Comparison of ENCODE assay signal across 9 cellular contexts in the genomic region with DNA sequence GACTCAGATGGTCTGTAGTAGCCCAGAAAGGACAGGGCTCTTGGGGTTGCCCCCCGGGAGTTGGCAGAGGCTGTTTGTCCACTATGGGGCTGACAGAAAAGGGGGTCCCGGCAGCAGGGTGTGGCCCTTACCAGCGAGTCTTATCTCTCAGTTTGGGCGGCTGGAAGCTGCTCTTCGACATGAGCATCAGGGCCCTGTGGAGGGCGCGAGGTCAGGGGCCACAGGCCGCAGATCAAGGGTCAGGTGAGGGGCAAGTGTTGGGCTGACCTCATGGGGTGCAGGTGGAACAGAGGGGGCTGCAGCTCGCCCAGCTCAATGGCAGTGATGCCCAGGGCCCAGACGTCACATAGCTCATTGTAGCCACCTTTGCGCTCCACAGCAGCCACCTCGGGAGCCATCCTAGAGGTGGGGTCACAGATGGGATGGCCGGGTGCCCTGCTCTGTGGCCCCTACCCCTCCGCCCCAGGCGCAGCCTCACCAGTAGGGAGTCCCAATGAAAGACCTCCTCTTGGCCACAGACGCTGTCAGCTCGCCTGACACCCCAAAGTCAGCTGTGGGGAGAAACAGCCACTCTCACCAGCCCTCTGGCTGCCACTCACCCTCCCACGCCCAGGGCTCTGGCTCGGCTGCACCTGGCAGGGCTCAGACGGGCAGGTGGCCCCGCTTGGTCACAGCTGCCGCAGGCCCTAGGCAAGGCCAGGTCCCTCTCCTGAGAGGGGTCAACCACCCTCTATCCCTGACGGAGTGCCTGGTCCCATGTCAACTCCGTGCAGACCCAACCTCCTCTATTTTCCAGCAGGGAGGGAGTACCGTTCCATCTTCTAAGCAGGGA. TPM values are rescaled to one million over a fixed set of nuclear protein-coding genes. Genes with fewer than 3 reads are reported as not detected.
DNase-seq lines count a peak whose midpoint lies in the region; ATAC-seq and TF ChIP-seq lines count a peak whose summit lies in the region.
"Had no signal": no experiment of that assay in that cellular context is flagged by ENCODE, and none has a peak within 500 bp of the region (broad histone marks: within the 10 kb centered on the region; RNA-seq: fewer than 3 reads in every experiment).

No MANE protein-coding gene starts in this region.

- peak overlapping the region in 4 of 7 donors; percentile 18 to 66 (median 28) for H3K4me3 Mint-ChIP-seq in CD8-positive, alpha-beta memory T cell
- no peak overlapping the region for H3K4me3 Mint-ChIP-seq in dendritic cell treated with granulocyte-macrophage colony-stimulating factor and Interleukin-4, amounts not matched to agents 40 ng/mL and 50 ng/mL, for 4 days

- H3K4me3 ChIP-seq in CD8-positive, alpha-beta memory T cell (ENCODE audit: low read length), result no peak overlapping the region
- no peak overlapping the region for H3K4me3 ChIP-seq in HL-60 (replicated peaks; ENCODE audit: insufficient read depth, low read length)
- H3K4me3 ChIP-seq in psoas muscle, result no peak overlapping the region
- no peak overlapping the region for H3K4me3 ChIP-seq in colonic mucosa

- ATAC-seq in psoas muscle, result no peak

- H3K4me1 Mint-ChIP-seq in CD8-positive, alpha-beta memory T cell, result peaks cover 14 to 39% (median 15%) of the 10 kb centered on the region in 3 donors
- peaks cover 40% of the 10 kb centered on the region for H3K4me1 Mint-ChIP-seq in dendritic cell treated with granulocyte-macrophage colony-stimulating factor and Interleukin-4, amounts not matched to agents 40 ng/mL and 50 ng/mL, for 4 days (ENCODE audit: low read depth)

- no peaks in the 10 kb centered on the region for H3K27me3 ChIP-seq in CD8-positive, alpha-beta memory T cell (ENCODE audit: insufficient read depth, low read length, poor library complexity, severe bottlenecking)
- H3K27me3 ChIP-seq in HL-60 (ENCODE audit: insufficient read depth, poor library complexity, severe bottlenecking) (no peaks in the 10 kb centered on the region), psoas muscle (ENCODE audit: insufficient read depth in 3 of 3, low read length in 2 of 3) (no peaks in the 10 kb centered on the region), colonic mucosa (no peaks in the 10 kb centered on the region)

- WGBS in psoas muscle, 3 donors, result 74 to 82% (median 76%) methylated on average over 24 to 25 of the region's 25 CpGs

- no peak for DNase-seq in CD8-positive, alpha-beta memory T cell
- DNase-seq in HL-60 (ENCODE audit: low read depth in 1 of 2, low spot score in 1 of 2) (no peak), psoas muscle (no peak), colonic mucosa (no peak), AG08395 (ENCODE audit: low spot score) (no peak), amniotic stem cell (lab: John Stamatoyannopoulos, UW) (no peak)
- DNase-seq: DND-41, occipital lobe had no signal

- POLR2A ChIA-PET in CD8-positive, alpha-beta memory T cell (lab: Charles Lee), result interaction anchor here (4.9 kb wide), 1 partner anchor 22 kb away, joined by 46 read pairs; a partner anchor contains a TSS

- peaks cover 0 to 1% of the 10 kb centered on the region in 2 donors for H3K27me3 Mint-ChIP-seq in CD8-positive, alpha-beta memory T cell
- H3K27me3 Mint-ChIP-seq in dendritic cell treated with granulocyte-macrophage colony-stimulating factor and Interleukin-4, amounts not matched to agents 40 ng/mL and 50 ng/mL, for 4 days, result no peaks in the 10 kb centered on the region

- no peaks in the 10 kb centered on the region for H3K9me3 ChIP-seq in CD8-positive, alpha-beta memory T cell (ENCODE audit: low read length)
- no peaks in the 10 kb centered on the region for H3K9me3 ChIP-seq in psoas muscle
- H3K9me3 ChIP-seq in colonic mucosa, result no peaks in the 10 kb centered on the region

- H3K9ac ChIP-seq in colonic mucosa (ENCODE audit: low read depth in 2 of 2, low read length in 2 of 2), result no peak overlapping the region

- H3K27ac ChIP-seq in CD8-positive, alpha-beta memory T cell (ENCODE audit: low read depth, low read length), result no peak overlapping the region
- H3K27ac ChIP-seq in HL-60 (replicated peaks), result peak overlapping the region; percentile 85
- peak overlapping the region; percentile 60 for H3K27ac ChIP-seq in psoas muscle
- no peak overlapping the region for H3K27ac ChIP-seq in colonic mucosa

- peak overlapping the region in 7 of 8 donors; percentile 7 to 84 (median 68) for H3K27ac Mint-ChIP-seq in CD8-positive, alpha-beta memory T cell
- peak overlapping the region; percentile 70 for H3K27ac Mint-ChIP-seq in dendritic cell treated with granulocyte-macrophage colony-stimulating factor and Interleukin-4, amounts not matched to agents 40 ng/mL and 50 ng/mL, for 4 days

- no peaks in the 10 kb centered on the region for H3K9me3 Mint-ChIP-seq in CD8-positive, alpha-beta memory T cell
- no peaks in the 10 kb centered on the region for H3K9me3 Mint-ChIP-seq in dendritic cell treated with granulocyte-macrophage colony-stimulating factor and Interleukin-4, amounts not matched to agents 40 ng/mL and 50 ng/mL, for 4 days

- intact Hi-C loops in dendritic cell treated with granulocyte-macrophage colony-stimulating factor and Interleukin-4, amounts not matched to agents 40 ng/mL and 50 ng/mL, for 4 days (cut with micrococcal nuclease), result no loop called here
- intact Hi-C loops in psoas muscle (cut with DNase I), result no loop called here
- intact Hi-C loops in colonic mucosa (cut with DNase I), result no loop called here

- TF ChIP-seq CTCF in HL-60 (IDR thresholded peaks at IDR 0.05; ENCODE audit: insufficient read depth, low read length) (no peak), psoas muscle (IDR thresholded peaks at IDR 0.05) (no peak), colonic mucosa (IDR thresholded peaks at IDR 0.05) (no peak)

- H3K36me3 ChIP-seq in CD8-positive, alpha-beta memory T cell (ENCODE audit: insufficient read depth, low read length), result peaks cover 10% of the 10 kb centered on the region
- peaks cover 0 to 36% of the 10 kb centered on the region in 2 donors for H3K36me3 ChIP-seq in psoas muscle (ENCODE audit: insufficient read depth in 1 of 2, low read depth in 1 of 2)
- H3K36me3 ChIP-seq in colonic mucosa, result no peaks in the 10 kb centered on the region

- peaks cover 28% of the 10 kb centered on the region for H3K4me1 ChIP-seq in CD8-positive, alpha-beta memory T cell (ENCODE audit: insufficient read depth, low read length)
- H3K4me1 ChIP-seq in psoas muscle, result peaks cover 7% of the 10 kb centered on the region
- H3K4me1 ChIP-seq in colonic mucosa, result peaks cover 15% of the 10 kb centered on the region

- H3K36me3 Mint-ChIP-seq in CD8-positive, alpha-beta memory T cell, result peaks cover 0 to 56% (median 3%) of the 10 kb centered on the region in 3 donors
- H3K36me3 Mint-ChIP-seq in dendritic cell treated with granulocyte-macrophage colony-stimulating factor and Interleukin-4, amounts not matched to agents 40 ng/mL and 50 ng/mL, for 4 days (ENCODE audit: low read depth), result peaks cover 50% of the 10 kb centered on the region

- CTCF ChIA-PET in CD8-positive, alpha-beta memory T cell (lab: Charles Lee), result interaction anchor here (1.3 to 1.7 kb wide), 4 partner anchors 9 to 47 kb away, joined by 3 to 5 read pairs (median 4); no protein-coding TSS in a partner anchor

RNA-seq across cellular contexts. Expression of a gene that starts 2.2 kb away (rescaled TPM):
- 10 to 100 TPM; 54.8 to 55.3 TPM for total RNA-seq in CD8-positive, alpha-beta memory T cell
- 39.0 TPM for polyA plus RNA-seq in CD8-positive, alpha-beta memory T cell
- 1 to 10 TPM; 3.0 to 6.7 (median 4.0) TPM for total RNA-seq in psoas muscle
- 1 to 10 TPM; 4.5 to 6.1 (median 5.6) TPM for polyA plus RNA-seq in psoas muscle
- total RNA-seq in colonic mucosa, result 10 to 100 TPM in 1 of 2 donors, 1 to 10 TPM in 1; 9.2 to 13.3 TPM

RNA-seq across cellular contexts. Expression of a gene that starts 9.5 kb away (rescaled TPM):
- total RNA-seq in CD8-positive, alpha-beta memory T cell, result 10 to 100 TPM; 45.8 to 47.7 TPM
- polyA plus RNA-seq in CD8-positive, alpha-beta memory T cell, result 45.0 TPM
- total RNA-seq in psoas muscle (10 to 100 TPM in 2 of 4 donors, 1 to 10 TPM in 2; 7.2 to 13.5 (median 10.3) TPM), colonic mucosa (10 to 100 TPM; 21.1 to 45.5 TPM)
- polyA plus RNA-seq in psoas muscle, result 10 to 100 TPM in 2 of 3 donors, 1 to 10 TPM in 1; 8.7 to 21.2 (median 12.9) TPM

RNA-seq across cellular contexts. Expression of a gene that starts 22.5 kb away (rescaled TPM):
- total RNA-seq in CD8-positive, alpha-beta memory T cell, result 100 to 1,000 TPM; 403 to 423 TPM
- polyA plus RNA-seq in CD8-positive, alpha-beta memory T cell, result 176 TPM
- total RNA-seq in psoas muscle (100 to 1,000 TPM; 150 to 210 (median 184) TPM), colonic mucosa (100 to 1,000 TPM; 164 to 220 TPM)
- 10 to 100 TPM; 56.2 to 89.6 (median 65.4) TPM for polyA plus RNA-seq in psoas muscle

RNA-seq across cellular contexts. Expression of a gene that starts 41.1 kb away (rescaled TPM):
- 1 to 10 TPM; 2.2 TPM for total RNA-seq in CD8-positive, alpha-beta memory T cell
- 0.15 TPM for polyA plus RNA-seq in CD8-positive, alpha-beta memory T cell
- total RNA-seq in psoas muscle, result 1,000 to 10,000 TPM; 1,536 to 2,203 (median 1,794) TPM
- 1,000 to 10,000 TPM in 2 of 3 donors, 100 to 1,000 TPM in 1; 511 to 1,840 (median 1,729) TPM for polyA plus RNA-seq in psoas muscle
- 1 to 10 TPM; 1.6 to 2.7 TPM for total RNA-seq in colonic mucosa

RNA-seq across cellular contexts. Expression of a gene that starts 43.6 kb away (rescaled TPM):
- 1 to 10 TPM in 1 of 2 experiments, under 1 TPM in 1; 0.66 to 2.3 TPM for total RNA-seq in CD8-positive, alpha-beta memory T cell
- polyA plus RNA-seq in CD8-positive, alpha-beta memory T cell, result 0.52 TPM
- 1 to 10 TPM in 1 of 4 donors, under 1 TPM in 2, not detected in 1; 0.05 to 2.2 (median 0.08) TPM for total RNA-seq in psoas muscle
- under 1 TPM; 0.04 to 0.06 (median 0.05) TPM for polyA plus RNA-seq in psoas muscle
- total RNA-seq in colonic mucosa, result 10 to 100 TPM; 29.3 to 41.6 TPM

Comparison
In these comparisons a context has a peak if more than half of its experiments do, and no peak if none do; other contexts are left out.
1. H3K27ac ChIP-seq: peak in HL-60 (single experiment) and psoas muscle (single experiment); none in CD8-positive, alpha-beta memory T cell (single experiment) and colonic mucosa (single experiment).